Comparison of ENCODE assay signal across 7 cellular contexts in genomic region chr13:99145461-99145860, GRCh38.
"Had no signal": no experiment of that assay in that cellular context is flagged by ENCODE, and none has a peak within 500 bp of the region (broad histone marks: within the 10 kb centered on the region; RNA-seq: fewer than 3 reads in every experiment).

No MANE protein-coding gene starts in this region.

- H3K27ac ChIP-seq: GM23248 had no signal

- H3K4me3 ChIP-seq: GM23248, HAP-1, K562 had no signal

- H3K9ac ChIP-seq: GM23248 had no signal

- H3K36me3 ChIP-seq: HAP-1 had no signal

- H3K4me1 ChIP-seq: HAP-1 had no signal

- DNase-seq: GM23248, GOT3, H7, IMR-90, KG1 had no signal
